8 cellular contexts compared by ENCODE assay signal in the genomic region with DNA sequence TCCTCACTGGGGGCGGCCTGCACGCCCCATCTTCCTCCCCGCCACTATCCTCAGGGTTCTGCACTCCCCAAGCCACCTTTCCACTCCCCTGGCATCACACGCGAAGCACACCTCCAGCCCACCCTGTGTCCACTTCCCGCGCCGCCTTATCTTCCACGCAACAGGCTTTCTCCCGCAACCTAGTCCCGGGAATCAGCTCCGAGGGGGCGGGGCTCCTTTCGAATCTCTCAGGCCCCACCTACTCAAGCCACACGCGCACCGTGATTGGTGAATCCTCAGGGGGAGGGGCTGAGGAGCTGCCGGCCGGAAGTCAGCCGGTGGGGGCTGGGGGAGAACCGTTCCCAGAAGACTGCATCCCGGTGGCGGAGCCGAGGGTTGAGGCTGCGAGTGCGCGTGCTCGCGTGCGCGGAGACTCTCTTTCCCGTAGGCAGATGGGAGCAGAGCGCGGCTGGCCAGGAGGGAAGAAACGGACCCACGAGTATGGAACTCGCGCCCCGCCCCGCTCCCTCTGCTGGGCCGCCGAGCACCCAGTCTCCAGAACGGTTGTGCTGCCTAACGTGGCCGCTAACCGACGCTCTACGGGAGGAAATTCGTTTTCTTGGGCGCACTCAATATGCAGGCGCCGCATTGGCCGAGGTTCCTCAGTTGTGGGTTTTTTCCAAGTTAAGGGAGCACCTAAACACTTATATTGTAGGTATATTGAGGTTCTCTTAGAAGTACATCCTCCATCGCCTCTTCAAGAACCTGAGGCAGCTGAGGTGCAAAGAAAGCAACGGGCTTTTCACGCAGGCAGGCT. TPM values are rescaled to one million over a fixed set of nuclear protein-coding genes. Genes with fewer than 3 reads are reported as not detected.
DNase-seq lines count a peak whose midpoint lies in the region; TF ChIP-seq lines count a peak whose summit lies in the region.

A gene (minus strand): TSS at position 194 of the 796 bp plus-strand sequence.

- DNase-seq in HFFc6 (peak; percentile 95), NB4 (ENCODE audit: low read depth) (peak; percentile 90), SK-N-MC (ENCODE audit: low read depth, low spot score) (peak; percentile 62), globus pallidus (ENCODE audit: low spot score) (peak; percentile 99), occipital lobe (lab: John Stamatoyannopoulos, UW) (peak; percentile 98), testis (peak; percentile 99)
- peak; percentile 88 for DNase-seq in activated naive CD4-positive, alpha-beta T cell treated with anti-CD3 and anti-CD28 coated beads, Interleukin-2, amount 50 U/mL, for 16 hours

- H3K9ac ChIP-seq in SK-N-MC (ENCODE audit: insufficient read length) = peak within 1 kb of the TSS; percentile 85

- H3K4me1 Mint-ChIP-seq in HFFc6 (ENCODE audit: low read depth) = peaks cover 32% of the 10 kb centered on the region

- 1% methylated on average over 15 to 56 of the region's 56 CpGs for WGBS in testis, 2 donors

- peak within 1 kb of the TSS; percentile 94 for H3K4me3 Mint-ChIP-seq in HFFc6

- TF ChIP-seq POLR2A in NB4 (IDR thresholded peaks at IDR 0.05; ENCODE audit: extremely low read depth, insufficient read length) = peak; percentile 88
- peak; percentile 71 for TF ChIP-seq POLR2A in testis (IDR thresholded peaks at IDR 0.05)

- intact Hi-C loops in testis (cut with DNase I; ENCODE audit: low total_unique reads) = loop anchor here (5.0 kb wide), 1 partner anchor 114 kb away; a partner anchor contains a TSS

- peak within 1 kb of the TSS; percentile 71 for H3K4me3 ChIP-seq in GM08714 (ENCODE audit: low read length)
- peak within 1 kb of the TSS; percentile 68 for H3K4me3 ChIP-seq in NB4 (ENCODE audit: low read depth, low read length)
- H3K4me3 ChIP-seq in SK-N-MC = peak within 1 kb of the TSS; percentile 93
- peak within 1 kb of the TSS; percentile 59 to 84 for H3K4me3 ChIP-seq in testis

- H3K36me3 ChIP-seq in SK-N-MC (ENCODE audit: insufficient read depth, low read length) (peaks cover 26% of the 10 kb centered on the region), testis (ENCODE audit: low read depth, missing control alignments) (no peaks in the 10 kb centered on the region)

- peaks cover 10% of the 10 kb centered on the region; the same call in 1 of the 2 replicates for H3K36me3 Mint-ChIP-seq in HFFc6 (ENCODE audit: low read depth)

- H3K27me3 Mint-ChIP-seq in HFFc6 (ENCODE audit: insufficient read depth) = peaks cover 3% of the 10 kb centered on the region

- H3K4me1 ChIP-seq in testis = peaks cover 46% of the 10 kb centered on the region

- H3K27ac ChIP-seq in SK-N-MC = peak within 1 kb of the TSS; percentile 80
- H3K27ac ChIP-seq in testis = peak within 1 kb of the TSS; percentile 73 to 82

- H3K9me3 ChIP-seq in SK-N-MC (ENCODE audit: low read depth, low read length) (no peaks in the 10 kb centered on the region), testis (no peaks in the 10 kb centered on the region)

- TF ChIP-seq CTCF in HFFc6 (IDR thresholded peaks at IDR 0.05) (peak; percentile 70), NB4 (IDR thresholded peaks at IDR 0.05; ENCODE audit: low read depth, low read length) (no peak), testis (IDR thresholded peaks at IDR 0.05) (peak; percentile 2 to 53 (median 26))

- peak within 1 kb of the TSS; percentile 84 for H3K27ac Mint-ChIP-seq in HFFc6

- no peaks in the 10 kb centered on the region for H3K27me3 ChIP-seq in testis

- no peaks in the 10 kb centered on the region for H3K9me3 Mint-ChIP-seq in HFFc6

RNA-seq across cellular contexts. Expression of the gene that starts here (rescaled TPM):
- 10 to 100 TPM; 17.0 to 33.1 (median 30.4) TPM for total RNA-seq in HFFc6 (2021; fragmentation: NEBNext Ultra II Directional; extraction: Animal tissue kit (Norgen Biotek cat#: 25700))
- total RNA-seq in occipital lobe = 11.4 TPM
- 10 to 100 TPM; 34.0 to 48.9 TPM for total RNA-seq in testis
- 24.0 TPM for polyA plus RNA-seq in testis (ENCODE audit: insufficient read depth, low read depth, low replicate concordance)

Comparison
In these comparisons a context has a peak if more than half of its experiments do, and no peak if none do; other contexts are left out.
1. Peak in every context shown above with its lines: DNase-seq, H3K4me3 ChIP-seq and H3K27ac ChIP-seq.